Comparison of ENCODE assay signal across 17 cellular contexts in the genomic region with DNA sequence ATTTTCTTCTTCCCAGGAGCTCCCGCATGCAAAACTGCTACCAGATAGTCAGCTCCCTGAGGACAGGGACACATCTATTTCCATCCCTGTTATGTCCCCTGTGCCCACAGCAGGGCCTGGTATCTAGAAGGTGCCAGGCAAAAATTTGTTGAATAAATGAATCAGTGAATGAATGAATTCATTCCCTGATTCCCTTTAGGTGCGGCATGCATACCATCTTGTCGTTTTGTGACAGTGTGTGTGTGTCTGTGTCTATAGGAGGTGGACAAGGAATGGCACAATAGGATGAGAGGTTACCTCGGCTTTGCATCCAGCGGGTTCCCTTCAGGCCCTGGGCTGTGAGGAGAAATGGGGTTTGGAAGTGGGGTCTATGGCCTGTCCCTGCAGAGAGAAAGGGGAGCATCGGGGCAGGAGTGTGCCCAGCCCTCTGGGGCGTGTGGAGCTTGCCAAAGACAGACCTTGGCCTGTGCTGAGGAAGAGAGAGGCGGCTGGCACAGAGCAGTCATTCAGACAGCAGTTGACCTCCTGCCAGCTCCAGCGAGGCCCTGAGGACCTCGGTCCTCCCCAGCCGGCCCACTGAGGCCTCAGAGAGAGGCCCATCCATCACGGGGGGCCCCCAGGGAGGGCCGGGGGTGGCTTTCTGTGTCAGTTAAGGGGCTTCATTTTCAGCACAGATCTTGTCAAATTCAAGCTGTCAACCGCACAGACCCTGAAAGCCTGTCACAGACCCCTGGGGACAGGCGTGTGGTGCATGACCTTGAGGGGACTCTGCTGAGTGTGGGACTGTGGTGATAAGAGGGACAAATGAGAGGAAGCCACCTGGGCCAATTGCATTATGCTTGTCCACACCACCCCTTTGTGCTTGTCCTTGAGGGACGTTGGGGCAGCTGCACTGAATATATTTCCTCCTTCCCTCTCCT.
A peak's percentile ranks its signal among the peaks of the same experiment; 100 is the strongest.
DNase-seq lines count a peak whose midpoint lies in the region; ATAC-seq and TF ChIP-seq lines count a peak whose summit lies in the region.
"Had no signal": no experiment of that assay in that cellular context is flagged by ENCODE, and none has a peak within 500 bp of the region (broad histone marks: within the 10 kb centered on the region; RNA-seq: fewer than 3 reads in every experiment).

No MANE protein-coding gene starts in this region.

- POLR2A ChIA-PET in SK-N-SH (lab: Yijun Ruan, JAX): no interaction called here

- no peaks in the 10 kb centered on the region for H3K27me3 ChIP-seq in SK-N-SH (ENCODE audit: insufficient read depth)
- H3K27me3 ChIP-seq in neuronal stem cell (ENCODE audit: control insufficient read depth in 3 of 3, insufficient read depth in 3 of 3, low read depth in 1 of 3, low read length in 3 of 3): no peaks in the 10 kb centered on the region
- H3K27me3 ChIP-seq: uterus had no signal

- no peak for TF ChIP-seq EP300 in SK-N-SH (IDR thresholded peaks at IDR 0.05; ENCODE audit: borderline replicate concordance in 1 of 2, low read depth in 1 of 2, low read length in 1 of 2)

- H2BK15ac ChIP-seq in neuronal stem cell (ENCODE audit: low read length): no peak overlapping the region

- no peaks in the 10 kb centered on the region for H3K9me2 ChIP-seq in SK-N-SH

- H3K23ac ChIP-seq in neuronal stem cell (ENCODE audit: low read depth, low read length, poor library complexity): no peak overlapping the region

- H3K4ac ChIP-seq in neuronal stem cell (ENCODE audit: low read length): no peak overlapping the region

- DNase-seq in SK-N-SH (peak; percentile 56), NAMALWA (ENCODE audit: low spot score) (peak; percentile 47), neuronal stem cell (ENCODE audit: low spot score) (no peak), NCI-H526 treated with DMSO at 0.1 percent for 48 hours (lab: John Stamatoyannopoulos, UW) (no peak)
- no peak for DNase-seq in activated effector memory CD4-positive, alpha-beta T cell treated with anti-CD3 and anti-CD28 coated beads, Interleukin-2, amount 50 U/mL, for 16 hours
- DNase-seq: activated CD4-positive, alpha-beta memory T cell treated with anti-CD3 and anti-CD28 coated beads, Interleukin-2, amount 10 ng/mL, durations not matched to agents 7 days and 5 days; activated T-cell treated with anti-CD3 and anti-CD28 coated beads, Interleukin-2, amount 50 U/mL, for 48 hours; Kasumi-1; left cardiac atrium; NCI-H2081 treated with DMSO at 0.1 percent for 48 hours; stimulated activated CD8-positive, alpha-beta memory T cell treated with anti-CD3 and anti-CD28 coated beads, Interleukin-4, amount 100 ng/mL, for 48 hours; T-helper 2 cell; uterus had no signal

- H3F3A ChIP-seq in SK-N-SH (replicated peaks; ENCODE audit: insufficient read depth): no peaks in the 10 kb centered on the region

- no peak overlapping the region for H4K8ac ChIP-seq in neuronal stem cell (ENCODE audit: low read depth, low read length)

- H2AFZ ChIP-seq in SK-N-SH (ENCODE audit: low read depth) (no peak overlapping the region), neuronal stem cell (ENCODE audit: low read length) (no peak overlapping the region)

- no peak overlapping the region for H2BK12ac ChIP-seq in neuronal stem cell (ENCODE audit: low read length)

- H3K4me3 Mint-ChIP-seq in dendritic cell treated with granulocyte-macrophage colony-stimulating factor and Interleukin-4, amounts not matched to agents 40 ng/mL and 50 ng/mL, for 4 days: no peak overlapping the region
- H3K4me3 Mint-ChIP-seq: activated CD4-positive, alpha-beta memory T cell treated with anti-CD3 and anti-CD28 coated beads, Interleukin-2, amount 10 ng/mL, durations not matched to agents 7 days and 5 days had no signal

- TF ChIP-seq CTCF in SK-N-SH (IDR thresholded peaks at IDR 0.05): no peak

- no peaks in the 10 kb centered on the region for H3K36me3 Mint-ChIP-seq in dendritic cell treated with granulocyte-macrophage colony-stimulating factor and Interleukin-4, amounts not matched to agents 40 ng/mL and 50 ng/mL, for 4 days (ENCODE audit: low read depth)

- H4K91ac ChIP-seq in neuronal stem cell (ENCODE audit: low read depth, low read length, poor library complexity): no peak overlapping the region

- H3K79me2 ChIP-seq in SK-N-SH (ENCODE audit: insufficient read depth): no peaks in the 10 kb centered on the region

- H3K4me1 ChIP-seq in SK-N-SH (ENCODE audit: control insufficient read depth in 1 of 2, insufficient read depth in 2 of 2, low read depth in 1 of 2, low read length in 1 of 2): peaks cover 0 to 9% of the 10 kb centered on the region in 2 experiments; a peak in 1 of 4 replicates
- H3K4me1 ChIP-seq in neuronal stem cell (ENCODE audit: control insufficient read depth in 2 of 2, insufficient read depth in 1 of 2, low read depth in 1 of 2, low read length in 2 of 2): peaks cover 5 to 9% of the 10 kb centered on the region in 2 donors
- H3K4me1 ChIP-seq: uterus had no signal

- H3K9me3 Mint-ChIP-seq in dendritic cell treated with granulocyte-macrophage colony-stimulating factor and Interleukin-4, amounts not matched to agents 40 ng/mL and 50 ng/mL, for 4 days: no peaks in the 10 kb centered on the region
- H3K9me3 Mint-ChIP-seq: activated CD4-positive, alpha-beta memory T cell treated with anti-CD3 and anti-CD28 coated beads, Interleukin-2, amount 10 ng/mL, durations not matched to agents 7 days and 5 days had no signal

- H3K4me2 ChIP-seq in SK-N-SH: no peak overlapping the region
- H3K4me2 ChIP-seq in neuronal stem cell (ENCODE audit: insufficient read depth, low read length, poor library complexity, severe bottlenecking): no peak overlapping the region

- no peak overlapping the region for H3K4me3 ChIP-seq in SK-N-SH (ENCODE audit: low read depth in 2 of 2, low read length in 1 of 2)
- H3K4me3 ChIP-seq in neuronal stem cell (ENCODE audit: low read length in 2 of 2): no peak overlapping the region
- H3K4me3 ChIP-seq: uterus had no signal

- TF ChIP-seq RAD21 in SK-N-SH (IDR thresholded peaks at IDR 0.05; ENCODE audit: low read length): no peak

- no peak overlapping the region for H2AK5ac ChIP-seq in neuronal stem cell (ENCODE audit: low read depth, low read length)

- intact Hi-C loops in dendritic cell treated with granulocyte-macrophage colony-stimulating factor and Interleukin-4, amounts not matched to agents 40 ng/mL and 50 ng/mL, for 4 days (cut with micrococcal nuclease): no loop called here

- no peaks in the 10 kb centered on the region for H3K36me3 ChIP-seq in SK-N-SH (replicated peaks in 1 of 2; ENCODE audit: control insufficient read depth in 1 of 2, insufficient read depth in 2 of 2, low read length in 1 of 2)
- no peaks in the 10 kb centered on the region for H3K36me3 ChIP-seq in neuronal stem cell (replicated peaks in 1 of 2; ENCODE audit: control insufficient read depth in 2 of 2, insufficient read depth in 2 of 2, low read length in 2 of 2)
- H3K36me3 ChIP-seq: uterus had no signal

- H3K79me1 ChIP-seq in neuronal stem cell (ENCODE audit: low read depth, low read length): no peaks in the 10 kb centered on the region

- H3K9ac ChIP-seq in SK-N-SH: no peak overlapping the region
- H3K9ac ChIP-seq in neuronal stem cell (ENCODE audit: low read depth, low read length, poor library complexity): no peak overlapping the region

- ATAC-seq in SK-N-SH treated with all-trans-retinoic acid at 6 μM for 48 hours (no peak), GM19395 (IDR thresholded peaks at IDR 0.05; ENCODE audit: unreplicated experiment) (no peak)

- no peaks in the 10 kb centered on the region for H3K27me3 Mint-ChIP-seq in dendritic cell treated with granulocyte-macrophage colony-stimulating factor and Interleukin-4, amounts not matched to agents 40 ng/mL and 50 ng/mL, for 4 days
- H3K27me3 Mint-ChIP-seq: activated CD4-positive, alpha-beta memory T cell treated with anti-CD3 and anti-CD28 coated beads, Interleukin-2, amount 10 ng/mL, durations not matched to agents 7 days and 5 days had no signal

- no peak overlapping the region for H3K14ac ChIP-seq in neuronal stem cell (ENCODE audit: low read length)

- peaks cover 84% of the 10 kb centered on the region for H3K4me1 Mint-ChIP-seq in dendritic cell treated with granulocyte-macrophage colony-stimulating factor and Interleukin-4, amounts not matched to agents 40 ng/mL and 50 ng/mL, for 4 days (ENCODE audit: low read depth)

- 32% methylated on average over 14 of the region's 16 CpGs for WGBS in SK-N-SH (ENCODE audit: low lambda C conversion rate)
- no CpG with 5 or more reads among the region's 16 CpGs for WGBS in neuronal stem cell (ENCODE audit: extremely low coverage in 2 of 2, insufficient read length in 2 of 2, insufficient replicate concordance in 1 of 2), 2 donors

- H4K20me1 ChIP-seq in SK-N-SH (ENCODE audit: insufficient read depth): no peaks in the 10 kb centered on the region

- CTCF ChIA-PET in SK-N-SH (lab: Yijun Ruan, JAX): interaction anchor here (1.0 kb wide), 1 partner anchor 15 kb away, joined by 3 read pairs; no protein-coding TSS in a partner anchor

- no peak overlapping the region for H2BK120ac ChIP-seq in neuronal stem cell (ENCODE audit: low read depth, low read length)

- H3K9me3 ChIP-seq in SK-N-SH (no peaks in the 10 kb centered on the region), neuronal stem cell (replicated peaks in 1 of 2; ENCODE audit: control insufficient read depth in 2 of 2, insufficient read depth in 1 of 2, low read depth in 1 of 2, low read length in 2 of 2) (no peaks in the 10 kb centered on the region)
- H3K9me3 ChIP-seq: uterus had no signal

- H3K27ac ChIP-seq in SK-N-SH (ENCODE audit: low read depth in 2 of 2, low read length in 1 of 2) (no peak overlapping the region), neuronal stem cell (replicated peaks; ENCODE audit: low read length) (no peak overlapping the region)
- H3K27ac ChIP-seq: 22Rv1, uterus had no signal

- H2BK5ac ChIP-seq in neuronal stem cell (ENCODE audit: low read length): no peak overlapping the region

- H3K18ac ChIP-seq in neuronal stem cell (ENCODE audit: low read length): peak overlapping the region; percentile 25

- H3K27ac Mint-ChIP-seq in dendritic cell treated with granulocyte-macrophage colony-stimulating factor and Interleukin-4, amounts not matched to agents 40 ng/mL and 50 ng/mL, for 4 days: peak overlapping the region; percentile 79

TF ChIP-seq in SK-N-SH treated with all-trans-retinoic acid at 6 μM for 48 hours, 23 proteins besides CTCF, POLR2A, EP300 and RAD21 (continues in another document):
- no peak for TF ChIP-seq TOX (CRISPR knock-in tag; IDR thresholded peaks at IDR 0.05; ENCODE audit: borderline replicate concordance)
- TF ChIP-seq ISL1 (CRISPR knock-in tag; IDR thresholded peaks at IDR 0.05): no peak
- TF ChIP-seq TCF4 (CRISPR knock-in tag; IDR thresholded peaks at IDR 0.05; ENCODE audit: borderline replicate concordance): no peak
- no peak for TF ChIP-seq BACH2 (CRISPR knock-in tag; IDR thresholded peaks at IDR 0.05; ENCODE audit: borderline replicate concordance)
- no peak for TF ChIP-seq ZC3H10 (CRISPR knock-in tag; IDR thresholded peaks at IDR 0.05)
- TF ChIP-seq ESRRG (CRISPR knock-in tag; IDR thresholded peaks at IDR 0.05): no peak
- no peak for TF ChIP-seq ZNF8 (CRISPR knock-in tag; IDR thresholded peaks at IDR 0.05)

Comparison
In these comparisons a context has a peak if more than half of its experiments do, and no peak if none do; other contexts are left out.
1. DNase-seq: peak in SK-N-SH (single experiment) and NAMALWA (single experiment); none in neuronal stem cell (single experiment), NCI-H526 treated with DMSO at 0.1 percent for 48 hours (single experiment) and activated effector memory CD4-positive, alpha-beta T cell treated with anti-CD3 and anti-CD28 coated beads, Interleukin-2, amount 50 U/mL, for 16 hours (single experiment).